Comparison of ENCODE assay signal across 9 cellular contexts in the genomic region with DNA sequence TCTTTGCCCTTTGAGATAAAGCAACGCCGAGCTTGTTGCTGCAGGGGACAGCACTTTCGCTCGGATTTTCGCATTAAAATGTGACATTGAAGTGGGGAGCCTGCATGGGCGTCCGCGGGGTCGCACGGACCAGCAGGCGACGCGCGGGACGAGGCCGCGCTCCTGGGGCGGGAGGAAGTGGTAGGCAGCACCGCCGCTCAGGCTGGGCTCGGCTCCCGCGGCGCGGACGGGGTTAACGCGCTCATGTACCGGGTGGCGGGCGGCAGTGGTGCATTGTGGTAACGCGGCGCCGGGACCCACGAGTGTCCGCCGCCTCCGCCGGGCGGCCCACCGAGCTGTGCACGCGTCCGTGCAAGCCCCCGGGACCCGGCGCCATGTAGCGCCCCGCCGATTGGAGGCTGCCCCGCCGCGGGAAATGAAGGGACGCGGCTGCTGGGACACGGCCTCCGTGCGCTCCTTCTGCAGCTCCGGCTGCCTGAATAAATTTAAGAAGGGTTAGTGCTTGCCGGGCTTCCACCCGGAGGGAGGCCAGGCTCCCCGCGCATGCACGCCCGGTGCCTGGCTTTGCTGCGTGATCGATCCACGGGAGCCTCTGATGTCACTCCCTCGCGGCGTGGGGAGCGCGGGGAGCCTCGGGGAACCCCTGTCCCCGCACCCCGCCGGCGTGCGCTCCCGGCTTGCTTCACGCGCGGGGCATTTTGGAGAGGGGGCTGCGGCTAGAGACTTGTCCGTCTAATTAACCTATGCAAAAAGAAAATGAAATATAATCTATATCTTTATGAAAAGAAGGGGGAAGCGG.
DNase-seq lines count a peak whose midpoint lies in the region; ATAC-seq, FAIRE-seq and TF ChIP-seq lines count a peak whose summit lies in the region.
"Had no signal": no experiment of that assay in that cellular context is flagged by ENCODE, and none has a peak within 500 bp of the region (broad histone marks: within the 10 kb centered on the region; RNA-seq: fewer than 3 reads in every experiment).

No MANE protein-coding gene starts in this region.

- no peak overlapping the region for H3K4ac ChIP-seq in H1 (replicated peaks; ENCODE audit: insufficient read length, low read depth, low read length)

- no peak overlapping the region for H4K5ac ChIP-seq in H1 (ENCODE audit: insufficient read length, low read depth, low read length)

- H2BK15ac ChIP-seq in H1 (ENCODE audit: low read length) = no peak overlapping the region

- H4K8ac ChIP-seq in H1 (ENCODE audit: extremely low read depth, insufficient read depth, low read length) = peak overlapping the region; percentile 77

- H2BK120ac ChIP-seq in H1 (replicated peaks; ENCODE audit: low read depth, low read length) = no peak overlapping the region

- H3K14ac ChIP-seq in H1 (ENCODE audit: insufficient read length) = no peak overlapping the region

- H3K27ac ChIP-seq in H1 (ENCODE audit: low read depth, low read length) = no peak overlapping the region

- no peak for ATAC-seq in GM19467 (IDR thresholded peaks at IDR 0.05; ENCODE audit: unreplicated experiment)

- no peak for TF ChIP-seq EP300 in H1 (IDR thresholded peaks at IDR 0.05; ENCODE audit: borderline replicate concordance in 1 of 2, low read depth in 2 of 2, low read length in 2 of 2)

- peaks cover 7% of the 10 kb centered on the region; the same call in 1 of the 2 replicates for H3K23me2 ChIP-seq in H1 (ENCODE audit: low read depth, low read length)

- no peak overlapping the region for H2AK5ac ChIP-seq in H1 (ENCODE audit: low read depth, low read length)

- H3K9me3 ChIP-seq in H1 (ENCODE audit: insufficient read depth in 2 of 2, low read depth in 1 of 2, low read length in 1 of 2) = no peaks in the 10 kb centered on the region

- H4K20me1 ChIP-seq in H1 (replicated peaks in 1 of 2; ENCODE audit: control insufficient read depth in 1 of 2, insufficient read depth in 2 of 2, low read length in 2 of 2) = no peaks in the 10 kb centered on the region

- peaks cover 0 to 2% (median 0%) of the 10 kb centered on the region in 7 donors for H3K9me3 Mint-ChIP-seq in CD14-positive monocyte
- H3K9me3 Mint-ChIP-seq: activated T-helper 1 cell treated with anti-CD3 and anti-CD28 coated beads, Interleukin-12 subunit alpha, Interleukin-12 subunit beta, Interleukin-2, Interleukin-4 antibody, amounts not matched to agents 30 ng/mL and 10 ng/mL and 1 ng/mL, durations not matched to agents 14 hours and 24 hours and 36 hours had no signal

- no peak overlapping the region for H2BK5ac ChIP-seq in H1 (ENCODE audit: low read depth, low read length)

- H3K23ac ChIP-seq in H1 (ENCODE audit: insufficient read length) = no peak overlapping the region

- no peak for TF ChIP-seq RAD21 in H1 (IDR thresholded peaks at IDR 0.05 in 1 of 2, conservative IDR thresholded peaks at IDR 0.05 in 1 of 2; ENCODE audit: low read depth in 2 of 2, low read length in 2 of 2)

- peaks cover 2 to 35% (median 24%) of the 10 kb centered on the region in 4 experiments for H3K27me3 ChIP-seq in H1 (replicated peaks in 1 of 4; ENCODE audit: control insufficient read depth in 3 of 4, extremely low read depth in 1 of 4, insufficient read depth in 3 of 4, low read length in 3 of 4)

- H3K4me1 Mint-ChIP-seq in CD14-positive monocyte = no peaks in the 10 kb centered on the region

- H2BK20ac ChIP-seq in H1 (ENCODE audit: low read length) = no peak overlapping the region

- H3K4me3 ChIP-seq in H1 (ENCODE audit: extremely low read depth in 1 of 4, insufficient read depth in 2 of 4, low read depth in 3 of 4, low read length in 4 of 4) = peak overlapping the region; percentile 38 to 70 (median 50)

- intact Hi-C loops in CD14-positive monocyte (cut with micrococcal nuclease) = no loop called here

- peaks cover 0 to 3% (median 0%) of the 10 kb centered on the region in 4 experiments; a peak in 2 of 7 replicates for H3K4me1 ChIP-seq in H1 (replicated peaks in 1 of 4; ENCODE audit: control insufficient read depth in 3 of 4, insufficient read depth in 4 of 4, low read length in 3 of 4)

- DNase-seq in AG08395 (ENCODE audit: low spot score) = peak; percentile 51
- DNase-seq in NCI-H526 treated with DMSO at 0.1 percent for 48 hours (lab: John Stamatoyannopoulos, UW) = peak; percentile 1
- peak in 1 of 2 experiments; percentile 66 for DNase-seq in H1 (ENCODE audit: low read depth in 1 of 2, low spot score in 2 of 2)
- peak; percentile 74 for DNase-seq in mesenteric fat pad (ENCODE audit: low spot score)
- DNase-seq in KG1 (lab: John Stamatoyannopoulos, UW) = no peak
- no peak for DNase-seq in OCI-M1 (lab: John Stamatoyannopoulos, UW)
- DNase-seq in CD14-positive monocyte (ENCODE audit: low spot score) = no peak

- H3K79me1 ChIP-seq in H1 (ENCODE audit: low read depth, low read length) = no peaks in the 10 kb centered on the region; the same call in 1 of the 2 replicates

- H3K79me2 ChIP-seq in H1 (ENCODE audit: control insufficient read depth in 1 of 2, insufficient read depth in 2 of 2, low read length in 2 of 2) = no peaks in the 10 kb centered on the region

- no peak overlapping the region; a peak in 1 of 7 replicates for H3K9ac ChIP-seq in H1 (replicated peaks in 1 of 4; ENCODE audit: extremely low read depth in 1 of 4, low read depth in 3 of 4, low read length in 3 of 4)

- no peak overlapping the region for H4K91ac ChIP-seq in H1 (replicated peaks; ENCODE audit: insufficient read length, low read length)

- peaks cover 48 to 57% (median 55%) of the 10 kb centered on the region in 3 donors for H3K27me3 Mint-ChIP-seq in CD14-positive monocyte (ENCODE audit: low read depth in 3 of 3)

- no peaks in the 10 kb centered on the region for H3K36me3 Mint-ChIP-seq in CD14-positive monocyte

- TF ChIP-seq CTCF in H1 (IDR thresholded peaks at IDR 0.05; ENCODE audit: control extremely low read depth in 1 of 3, insufficient read depth in 1 of 3, low read depth in 1 of 3, low read length in 3 of 3) (no peak), CD14-positive monocyte (IDR thresholded peaks at IDR 0.05) (no peak)

- H3K56ac ChIP-seq in H1 (replicated peaks; ENCODE audit: insufficient read length, low read depth, low read length) = no peak overlapping the region

- no peaks in the 10 kb centered on the region for H3K36me3 ChIP-seq in H1 (ENCODE audit: control insufficient read depth in 2 of 4, insufficient read depth in 4 of 4, low read length in 3 of 4)

- no peak for TF ChIP-seq POLR2A in H1 (IDR thresholded peaks at IDR 0.05; ENCODE audit: control extremely low read depth in 1 of 2, low read depth in 2 of 2, low read length in 2 of 2)

- CTCF ChIA-PET in H1 (lab: Charles Lee; ENCODE audit: partially characterized antibody) = interaction anchor here (0.6 to 2.7 kb wide), 6 partner anchors 15 to 65 kb away, joined by 3 to 8 read pairs (median 4); no protein-coding TSS in a partner anchor

- peak overlapping the region in 1 of 2 donors; percentile 66 for H3K4me3 Mint-ChIP-seq in CD14-positive monocyte

- H2BK12ac ChIP-seq in H1 (ENCODE audit: low read depth, low read length) = no peak overlapping the region

- no peak overlapping the region; the same call in 1 of the 2 replicates for H2AFZ ChIP-seq in H1 (ENCODE audit: low read length)

- 6% methylated on average over 81 of the region's 87 CpGs; no CpG with 5 or more reads in 1 of the 2 experiments for WGBS in H1 (ENCODE audit: extremely low coverage in 1 of 2, insufficient coverage in 1 of 2, insufficient read length in 1 of 2, insufficient replicate concordance in 2 of 2, low coverage in 1 of 2, low lambda C conversion rate in 2 of 2, missing lambda C conversion rate in 1 of 2), 2 experiments

- POLR2A ChIA-PET in H1 (lab: Charles Lee; ENCODE audit: partially characterized antibody) = interaction anchor here (0.7 kb wide), 1 partner anchor 65 kb away, joined by 3 read pairs; no protein-coding TSS in a partner anchor

- no peak overlapping the region for H3K27ac Mint-ChIP-seq in CD14-positive monocyte
- H3K27ac Mint-ChIP-seq: activated T-helper 1 cell treated with anti-CD3 and anti-CD28 coated beads, Interleukin-12 subunit alpha, Interleukin-12 subunit beta, Interleukin-2, Interleukin-4 antibody, amounts not matched to agents 30 ng/mL and 10 ng/mL and 1 ng/mL, durations not matched to agents 14 hours and 24 hours and 36 hours had no signal

- peak overlapping the region; percentile 62 to 79 for H3K4me2 ChIP-seq in H1 (ENCODE audit: insufficient read depth in 1 of 2, low read depth in 2 of 2, low read length in 2 of 2)

- FAIRE-seq in H1 (lab: Jason Lieb, UNC) = no peak

- peak overlapping the region; percentile 71; the same call in 1 of the 2 replicates for H3K18ac ChIP-seq in H1 (ENCODE audit: extremely low read depth, low read length)

TF ChIP-seq in H1, 55 proteins besides CTCF, POLR2A, EP300 and RAD21 (continues in another document):
- no peak for TF ChIP-seq TCF12 (IDR thresholded peaks at IDR 0.05; ENCODE audit: low read depth, low read length)
- no peak for TF ChIP-seq JUND (IDR thresholded peaks at IDR 0.05; ENCODE audit: low read length)
- no peak for TF ChIP-seq CEBPB (IDR thresholded peaks at IDR 0.05; ENCODE audit: low read depth, low read length)
- no peak for TF ChIP-seq JUN (IDR thresholded peaks at IDR 0.05; ENCODE audit: low read depth, low read length)
- TF ChIP-seq SUZ12 (IDR thresholded peaks at IDR 0.05; ENCODE audit: low read length) = peak; percentile 62; the same call in 1 of the 2 replicates
- TF ChIP-seq HDAC2 (IDR thresholded peaks at IDR 0.05; ENCODE audit: borderline replicate concordance in 1 of 2, low read depth in 2 of 2, low read length in 2 of 2) = peak in 1 of 2 experiments; percentile 46; a peak in 2 of 4 replicates
- no peak for TF ChIP-seq SIRT6 (IDR thresholded peaks at IDR 0.05; ENCODE audit: low read length)
- no peak for TF ChIP-seq RXRA (IDR thresholded peaks at IDR 0.05; ENCODE audit: insufficient read depth, low read depth, low read length)
- TF ChIP-seq BCL11A (IDR thresholded peaks at IDR 0.05; ENCODE audit: low read depth in 2 of 2, low read length in 2 of 2) = no peak
- no peak for TF ChIP-seq CREB1 (IDR thresholded peaks at IDR 0.05)
- TF ChIP-seq GABPA (IDR thresholded peaks at IDR 0.05; ENCODE audit: borderline replicate concordance, insufficient read depth, low read length) = no peak
- no peak for TF ChIP-seq ZNF274 (IDR thresholded peaks at IDR 0.05; ENCODE audit: borderline replicate concordance, extremely low read depth, low read length)
- TF ChIP-seq, protein P1, sequence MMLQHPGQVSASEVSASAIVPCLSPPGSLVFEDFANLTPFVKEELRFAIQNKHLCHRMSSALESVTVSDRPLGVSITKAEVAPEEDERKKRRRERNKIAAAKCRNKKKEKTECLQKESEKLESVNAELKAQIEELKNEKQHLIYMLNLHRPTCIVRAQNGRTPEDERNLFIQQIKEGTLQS (IDR thresholded peaks at IDR 0.05; ENCODE audit: insufficient read depth, low read depth, low read length) = no peak

Comparison
In these comparisons a context has a peak if more than half of its experiments do, and no peak if none do; other contexts are left out.
1. DNase-seq: peak in AG08395 (single experiment), NCI-H526 treated with DMSO at 0.1 percent for 48 hours (single experiment) and mesenteric fat pad (single experiment); none in KG1 (single experiment), OCI-M1 (single experiment) and CD14-positive monocyte (single experiment).